Comparison of ENCODE assay signal across 2 cellular contexts in genomic region chr4:183154701-183155391, GRCh38.
TF ChIP-seq lines count a peak whose summit lies in the region.

No MANE protein-coding gene starts in this region.

TF ChIP-seq in IMR-90, 13 proteins besides CTCF, POLR2A, EP300 and RAD21:
- TF ChIP-seq SMC3 (IDR thresholded peaks at IDR 0.05; ENCODE audit: low read depth, low read length) (no peak), CHD1 (IDR thresholded peaks at IDR 0.05; ENCODE audit: low read depth, low read length) (no peak), BHLHE40 (IDR thresholded peaks at IDR 0.05; ENCODE audit: low read depth, low read length) (no peak), MAFK (IDR thresholded peaks at IDR 0.05; ENCODE audit: low read depth, low read length) (no peak), USF2 (IDR thresholded peaks at IDR 0.05; ENCODE audit: low read depth, low read length) (no peak), NFE2L2 (IDR thresholded peaks at IDR 0.05; ENCODE audit: low read depth, low read length) (no peak), MXI1 (IDR thresholded peaks at IDR 0.05; ENCODE audit: borderline replicate concordance, low read depth, low read length) (no peak), ELK1 (IDR thresholded peaks at IDR 0.05; ENCODE audit: borderline replicate concordance, low read depth, low read length) (no peak), FOS (IDR thresholded peaks at IDR 0.05; ENCODE audit: low read depth, low read length) (no peak), MAZ (IDR thresholded peaks at IDR 0.05; ENCODE audit: borderline replicate concordance, low read depth, low read length) (no peak), RFX5 (IDR thresholded peaks at IDR 0.05; ENCODE audit: low read depth, low read length) (no peak), CEBPB (IDR thresholded peaks at IDR 0.05; ENCODE audit: low read depth, low read length) (no peak), RCOR1 (IDR thresholded peaks at IDR 0.05; ENCODE audit: insufficient replicate concordance, low read length) (no peak)

TF ChIP-seq in K562, 482 proteins besides CTCF, POLR2A, EP300 and RAD21 (continued from another document):
- TF ChIP-seq ARID4B (CRISPR knock-in tag; IDR thresholded peaks at IDR 0.05), result no peak
- TF ChIP-seq BRD9 (IDR thresholded peaks at IDR 0.05; ENCODE audit: low read depth, partially characterized antibody), result no peak
- no peak for TF ChIP-seq PBX2 (CRISPR knock-in tag; IDR thresholded peaks at IDR 0.05; ENCODE audit: low read depth)
- peak; percentile 39; the same call in 1 of the 2 replicates for TF ChIP-seq PBX2 (tag; conservative IDR thresholded peaks at IDR 0.05; ENCODE audit: low read depth)
- TF ChIP-seq BACH1 (tag; IDR thresholded peaks at IDR 0.05), result no peak
- TF ChIP-seq ZNF592 (IDR thresholded peaks at IDR 0.05), result no peak
